In the genomic region with DNA sequence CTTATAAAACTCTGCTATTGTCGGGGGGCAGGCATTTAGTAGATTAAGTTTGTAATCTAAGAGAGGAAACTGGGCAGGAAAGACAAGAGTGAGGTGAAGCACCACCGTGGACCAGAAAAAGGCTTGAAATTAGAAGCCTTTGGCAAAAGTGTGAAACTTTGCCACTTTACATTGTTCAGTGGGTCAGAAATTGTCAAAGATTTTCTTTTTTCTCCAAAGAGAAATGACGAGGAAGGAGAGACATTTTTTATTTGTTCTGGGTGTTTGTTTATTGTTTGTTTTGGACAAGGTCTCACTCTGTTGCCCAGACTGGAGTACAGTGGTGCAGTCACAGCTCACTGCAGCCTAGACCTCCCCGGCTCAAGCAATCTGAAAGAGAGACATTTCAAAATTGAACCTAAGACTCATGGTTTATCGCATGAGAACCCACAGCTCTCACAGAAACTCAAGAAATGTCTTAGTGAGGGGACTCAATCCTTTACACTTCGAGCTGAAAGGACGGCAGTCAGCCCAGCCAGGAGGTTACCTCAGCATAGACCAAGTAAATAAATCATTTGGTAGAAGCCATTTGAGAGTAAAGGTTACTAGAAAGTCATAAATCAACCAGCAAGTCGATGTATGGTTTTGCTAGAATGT, we compare ENCODE assay signal across 10 cellular contexts.
DNase-seq lines count a peak whose midpoint lies in the region; ATAC-seq and TF ChIP-seq lines count a peak whose summit lies in the region.
"Had no signal": no experiment of that assay in that cellular context is flagged by ENCODE, and none has a peak within 500 bp of the region (broad histone marks: within the 10 kb centered on the region; RNA-seq: fewer than 3 reads in every experiment).

No MANE protein-coding gene starts in this region.

- H3K9me3 ChIP-seq in osteoblast (ENCODE audit: low read depth, low read length) (no peaks in the 10 kb centered on the region), left ventricle myocardium inferior (replicated peaks) (no peaks in the 10 kb centered on the region)

- H3K4me3 Mint-ChIP-seq in immature natural killer cell = peak overlapping the region; percentile 57 to 78 (median 65)
- H3K4me3 Mint-ChIP-seq: activated CD4-positive, alpha-beta memory T cell treated with anti-CD3 and anti-CD28 coated beads, Interleukin-2, amount 10 ng/mL, durations not matched to agents 7 days and 5 days had no signal

- no peak overlapping the region for H3K4me2 ChIP-seq in osteoblast (ENCODE audit: insufficient read depth, low read length)

- H3K27ac Mint-ChIP-seq in immature natural killer cell = peak overlapping the region; percentile 75 to 92 (median 88)
- H3K27ac Mint-ChIP-seq: activated CD4-positive, alpha-beta memory T cell treated with anti-CD3 and anti-CD28 coated beads, Interleukin-2, amount 10 ng/mL, durations not matched to agents 7 days and 5 days had no signal

- peaks cover 36 to 59% of the 10 kb centered on the region in 2 donors for H3K4me1 Mint-ChIP-seq in immature natural killer cell

- H3K27me3 ChIP-seq in osteoblast (ENCODE audit: insufficient read depth, low read length) = no peaks in the 10 kb centered on the region
- H3K27me3 ChIP-seq in left ventricle myocardium inferior (ENCODE audit: low read depth) = no peaks in the 10 kb centered on the region

- no peaks in the 10 kb centered on the region for H3K9me3 Mint-ChIP-seq in immature natural killer cell
- H3K9me3 Mint-ChIP-seq: activated CD4-positive, alpha-beta memory T cell treated with anti-CD3 and anti-CD28 coated beads, Interleukin-2, amount 10 ng/mL, durations not matched to agents 7 days and 5 days had no signal

- ATAC-seq in GM18502 (IDR thresholded peaks at IDR 0.05; ENCODE audit: poor library complexity, unreplicated experiment) = peak; percentile 86
- peak; percentile 72 for ATAC-seq in GM21423 (IDR thresholded peaks at IDR 0.05; ENCODE audit: unreplicated experiment)
- peak; percentile 80 for ATAC-seq in HG03139 (IDR thresholded peaks at IDR 0.05; ENCODE audit: unreplicated experiment)

- no peaks in the 10 kb centered on the region for H3K79me2 ChIP-seq in osteoblast (ENCODE audit: insufficient read depth, low read length)

- H3K27ac ChIP-seq in osteoblast (ENCODE audit: low read depth, low read length) (no peak overlapping the region), left ventricle myocardium inferior (replicated peaks) (no peak overlapping the region)

- DNase-seq in immature natural killer cell (no peak), NCI-H2227 treated with DMSO at 0.1 percent for 48 hours (lab: John Stamatoyannopoulos, UW) (no peak), NCI-H2107 treated with DMSO at 0.1 percent for 48 hours (lab: John Stamatoyannopoulos, UW; ENCODE audit: unreplicated experiment) (no peak), osteoblast (ENCODE audit: insufficient read length, low spot score, missing footprints) (no peak), left ventricle myocardium inferior (no peak)
- DNase-seq: activated CD4-positive, alpha-beta memory T cell treated with anti-CD3 and anti-CD28 coated beads, Interleukin-2, amount 10 ng/mL, durations not matched to agents 7 days and 5 days; retina had no signal

- H4K20me1 ChIP-seq in osteoblast (ENCODE audit: insufficient read depth, low read length) = no peaks in the 10 kb centered on the region

- H3K27me3 Mint-ChIP-seq in immature natural killer cell (ENCODE audit: low read depth in 3 of 3) = peaks cover 1 to 3% (median 3%) of the 10 kb centered on the region in 3 donors
- H3K27me3 Mint-ChIP-seq: activated CD4-positive, alpha-beta memory T cell treated with anti-CD3 and anti-CD28 coated beads, Interleukin-2, amount 10 ng/mL, durations not matched to agents 7 days and 5 days had no signal

- H3K36me3 ChIP-seq in osteoblast (ENCODE audit: insufficient read depth, low read length) (no peaks in the 10 kb centered on the region), left ventricle myocardium inferior (no peaks in the 10 kb centered on the region)

- TF ChIP-seq CTCF in osteoblast (IDR thresholded peaks at IDR 0.05; ENCODE audit: extremely low read depth, low read depth, low read length) (no peak), left ventricle myocardium inferior (IDR thresholded peaks at IDR 0.05; ENCODE audit: borderline replicate concordance) (no peak)

- H3K4me3 ChIP-seq in osteoblast (ENCODE audit: insufficient read depth, low read length) = no peak overlapping the region
- no peak overlapping the region for H3K4me3 ChIP-seq in left ventricle myocardium inferior

- H3K4me1 ChIP-seq in osteoblast (ENCODE audit: insufficient read depth, low read length) = peaks cover 8% of the 10 kb centered on the region
- peaks cover 12% of the 10 kb centered on the region for H3K4me1 ChIP-seq in left ventricle myocardium inferior

- H3K36me3 Mint-ChIP-seq in immature natural killer cell = peaks cover 0 to 14% (median 4%) of the 10 kb centered on the region in 3 donors

- H2AFZ ChIP-seq in osteoblast (ENCODE audit: low read length) = no peak overlapping the region

- intact Hi-C loops in left ventricle myocardium inferior (cut with micrococcal nuclease) = no loop called here
